1 cellular context compared by ENCODE assay signal in the genomic region with DNA sequence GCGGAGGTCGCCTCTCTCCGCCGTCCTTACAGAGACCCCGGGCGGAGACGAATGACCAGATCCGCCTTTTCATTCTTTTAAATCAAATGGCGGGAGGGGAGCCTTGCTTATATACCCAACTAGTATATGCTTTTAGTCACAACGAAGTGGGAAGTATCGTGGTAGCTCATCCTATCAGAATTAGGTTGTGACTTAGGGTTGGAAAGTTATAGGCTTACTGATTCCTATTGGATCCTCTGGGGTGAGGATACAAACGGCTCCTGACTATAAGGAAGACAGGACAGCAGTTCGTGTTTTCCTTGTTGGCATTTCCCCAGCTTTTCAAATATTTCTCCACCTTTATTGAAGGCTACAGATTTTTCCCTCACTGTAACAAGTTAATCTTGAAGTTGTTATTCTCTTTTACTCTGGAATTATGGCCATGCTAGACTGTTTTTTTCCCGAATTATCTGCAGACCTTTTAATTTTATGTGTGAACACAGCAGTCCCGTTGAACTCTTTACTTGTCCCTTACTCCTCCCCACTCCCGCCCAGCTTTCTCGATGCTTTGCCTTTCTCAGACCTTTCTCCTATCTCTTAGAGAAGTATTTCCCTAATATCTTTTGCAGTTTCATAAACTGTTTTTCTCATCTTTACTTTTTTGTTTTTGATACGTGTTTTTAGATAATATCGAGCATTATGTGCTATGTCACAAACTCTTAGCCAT.
TF ChIP-seq lines count a peak whose summit lies in the region.

No MANE protein-coding gene starts in this region.

TF ChIP-seq in GM23338, 12 proteins besides CTCF, POLR2A, EP300 and RAD21 (continued from another document):
- TF ChIP-seq, protein P1, sequence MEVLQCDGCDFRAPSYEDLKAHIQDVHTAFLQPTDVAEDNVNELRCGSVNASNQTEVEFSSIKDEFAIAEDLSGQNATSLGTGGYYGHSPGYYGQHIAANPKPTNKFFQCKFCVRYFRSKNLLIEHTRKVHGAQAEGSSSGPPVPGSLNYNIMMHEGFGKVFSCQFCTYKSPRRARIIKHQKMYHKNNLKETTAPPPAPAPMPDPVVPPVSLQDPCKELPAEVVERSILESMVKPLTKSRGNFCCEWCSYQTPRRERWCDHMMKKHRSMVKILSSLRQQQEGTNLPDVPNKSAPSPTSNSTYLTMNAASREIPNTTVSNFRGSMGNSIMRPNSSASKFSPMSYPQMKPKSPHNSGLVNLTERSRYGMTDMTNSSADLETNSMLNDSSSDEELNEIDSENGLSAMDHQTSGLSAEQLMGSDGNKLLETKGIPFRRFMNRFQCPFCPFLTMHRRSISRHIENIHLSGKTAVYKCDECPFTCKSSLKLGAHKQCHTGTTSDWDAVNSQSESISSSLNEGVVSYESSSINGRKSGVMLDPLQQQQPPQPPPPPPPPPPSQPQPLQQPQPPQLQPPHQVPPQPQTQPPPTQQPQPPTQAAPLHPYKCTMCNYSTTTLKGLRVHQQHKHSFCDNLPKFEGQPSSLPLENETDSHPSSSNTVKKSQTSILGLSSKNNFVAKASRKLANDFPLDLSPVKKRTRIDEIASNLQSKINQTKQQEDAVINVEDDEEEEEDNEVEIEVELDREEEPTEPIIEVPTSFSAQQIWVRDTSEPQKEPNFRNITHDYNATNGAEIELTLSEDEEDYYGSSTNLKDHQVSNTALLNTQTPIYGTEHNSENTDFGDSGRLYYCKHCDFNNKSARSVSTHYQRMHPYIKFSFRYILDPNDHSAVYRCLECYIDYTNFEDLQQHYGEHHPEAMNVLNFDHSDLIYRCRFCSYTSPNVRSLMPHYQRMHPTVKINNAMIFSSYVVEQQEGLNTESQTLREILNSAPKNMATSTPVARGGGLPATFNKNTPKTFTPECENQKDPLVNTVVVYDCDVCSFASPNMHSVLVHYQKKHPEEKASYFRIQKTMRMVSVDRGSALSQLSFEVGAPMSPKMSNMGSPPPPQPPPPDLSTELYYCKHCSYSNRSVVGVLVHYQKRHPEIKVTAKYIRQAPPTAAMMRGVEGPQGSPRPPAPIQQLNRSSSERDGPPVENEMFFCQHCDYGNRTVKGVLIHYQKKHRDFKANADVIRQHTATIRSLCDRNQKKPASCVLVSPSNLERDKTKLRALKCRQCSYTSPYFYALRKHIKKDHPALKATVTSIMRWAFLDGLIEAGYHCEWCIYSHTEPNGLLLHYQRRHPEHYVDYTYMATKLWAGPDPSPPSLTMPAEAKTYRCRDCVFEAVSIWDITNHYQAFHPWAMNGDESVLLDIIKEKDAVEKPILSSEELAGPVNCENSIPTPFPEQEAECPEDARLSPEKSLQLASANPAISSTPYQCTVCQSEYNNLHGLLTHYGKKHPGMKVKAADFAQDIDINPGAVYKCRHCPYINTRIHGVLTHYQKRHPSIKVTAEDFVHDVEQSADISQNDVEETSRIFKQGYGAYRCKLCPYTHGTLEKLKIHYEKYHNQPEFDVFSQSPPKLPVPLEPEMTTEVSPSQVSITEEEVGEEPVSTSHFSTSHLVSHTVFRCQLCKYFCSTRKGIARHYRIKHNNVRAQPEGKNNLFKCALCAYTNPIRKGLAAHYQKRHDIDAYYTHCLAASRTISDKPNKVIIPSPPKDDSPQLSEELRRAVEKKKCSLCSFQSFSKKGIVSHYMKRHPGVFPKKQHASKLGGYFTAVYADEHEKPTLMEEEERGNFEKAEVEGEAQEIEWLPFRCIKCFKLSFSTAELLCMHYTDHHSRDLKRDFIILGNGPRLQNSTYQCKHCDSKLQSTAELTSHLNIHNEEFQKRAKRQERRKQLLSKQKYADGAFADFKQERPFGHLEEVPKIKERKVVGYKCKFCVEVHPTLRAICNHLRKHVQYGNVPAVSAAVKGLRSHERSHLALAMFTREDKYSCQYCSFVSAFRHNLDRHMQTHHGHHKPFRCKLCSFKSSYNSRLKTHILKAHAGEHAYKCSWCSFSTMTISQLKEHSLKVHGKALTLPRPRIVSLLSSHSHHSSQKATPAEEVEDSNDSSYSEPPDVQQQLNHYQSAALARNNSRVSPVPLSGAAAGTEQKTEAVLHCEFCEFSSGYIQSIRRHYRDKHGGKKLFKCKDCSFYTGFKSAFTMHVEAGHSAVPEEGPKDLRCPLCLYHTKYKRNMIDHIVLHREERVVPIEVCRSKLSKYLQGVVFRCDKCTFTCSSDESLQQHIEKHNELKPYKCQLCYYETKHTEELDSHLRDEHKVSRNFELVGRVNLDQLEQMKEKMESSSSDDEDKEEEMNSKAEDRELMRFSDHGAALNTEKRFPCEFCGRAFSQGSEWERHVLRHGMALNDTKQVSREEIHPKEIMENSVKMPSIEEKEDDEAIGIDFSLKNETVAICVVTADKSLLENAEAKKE (CRISPR knock-in tag; IDR thresholded peaks at IDR 0.05): no peak
- no peak for TF ChIP-seq ZNF114 (CRISPR knock-in tag; IDR thresholded peaks at IDR 0.05)
- TF ChIP-seq NANOG (IDR thresholded peaks at IDR 0.05; ENCODE audit: borderline replicate concordance): no peak
- no peak for TF ChIP-seq STAT1 (IDR thresholded peaks at IDR 0.05; ENCODE audit: unreplicated experiment)
- no peak for TF ChIP-seq ZNF331 (CRISPR knock-in tag; IDR thresholded peaks at IDR 0.05; ENCODE audit: low read depth)
- no peak for TF ChIP-seq EZH2 (IDR thresholded peaks at IDR 0.05; ENCODE audit: low read depth, unreplicated experiment)
- no peak for TF ChIP-seq EZH2phosphoT487 (IDR thresholded peaks at IDR 0.05; ENCODE audit: unreplicated experiment)
- TF ChIP-seq JUNB (IDR thresholded peaks at IDR 0.05; ENCODE audit: unreplicated experiment): no peak
TF ChIP-seq in GM23338: peak in this region for 0.
